In the genomic region with DNA sequence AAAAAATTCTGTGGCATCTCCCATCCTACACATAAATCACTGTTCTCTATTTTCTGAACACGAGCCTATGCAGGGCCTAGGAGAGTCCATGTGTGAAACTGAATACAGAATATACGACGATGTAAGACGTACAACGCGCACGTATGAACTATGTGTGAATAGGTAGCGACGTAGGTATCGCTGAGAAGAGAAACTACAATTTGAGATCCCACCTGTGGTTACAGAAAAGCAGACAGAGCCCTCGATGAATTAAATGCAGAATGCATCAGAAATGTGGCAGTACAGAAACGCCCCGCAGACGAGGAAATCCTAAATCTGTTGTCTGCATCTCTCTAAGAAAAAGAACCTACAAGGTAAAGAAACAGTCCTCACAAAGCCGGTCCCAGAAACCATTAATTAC, we compare ENCODE assay signal across 14 cellular contexts. TPM values are rescaled to one million over a fixed set of nuclear protein-coding genes. Genes with fewer than 3 reads are reported as not detected.
DNase-seq lines count a peak whose midpoint lies in the region; ATAC-seq and TF ChIP-seq lines count a peak whose summit lies in the region.
"Had no signal": no experiment of that assay in that cellular context is flagged by ENCODE, and none has a peak within 500 bp of the region (broad histone marks: within the 10 kb centered on the region; RNA-seq: fewer than 3 reads in every experiment).

No MANE protein-coding gene starts in this region.

- peaks cover 94% of the 10 kb centered on the region for H3K4me1 ChIP-seq in CD8-positive, alpha-beta T cell (ENCODE audit: insufficient read depth, low read length)

- CTCF ChIA-PET in CD8-positive, alpha-beta T cell (lab: Charles Lee), result interaction anchor here (0.9 to 11.2 kb wide), 5 partner anchors 10 to 70 kb away, joined by 3 to 284 read pairs (median 29); no protein-coding TSS in a partner anchor

- POLR2A ChIA-PET in CD8-positive, alpha-beta T cell (lab: Charles Lee), result interaction anchor here (1.0 to 58.6 kb wide), 5 partner anchors 9 to 1086 kb away, joined by 3 to 2179 read pairs (median 10); a partner anchor contains a TSS

- DNase-seq in CD8-positive, alpha-beta T cell, result peak in 4 of 7 experiments; percentile 49 to 79 (median 64)
- DNase-seq in T-helper 2 cell treated with Interferon-gamma antibody and Interleukin-4, amounts not matched to agents 5 μg/mL and 100 μg/mL, for 36 hours (ENCODE audit: low spot score), result peak; percentile 26
- DNase-seq in effector CD4-positive, alpha-beta T cell, result peak; percentile 69
- no peak for DNase-seq in NCI-H146 (lab: John Stamatoyannopoulos, UW)
- no peak for DNase-seq in HK-2 (ENCODE audit: unreplicated experiment)
- no peak for DNase-seq in NCI-H128 (lab: John Stamatoyannopoulos, UW; ENCODE audit: unreplicated experiment)
- DNase-seq: glutamatergic neuron, KG1, NCI-H1694 treated with DMSO at 0.1 percent for 48 hours, NCI-H82, nucleus accumbens had no signal

- peaks cover 42% of the 10 kb centered on the region for H3K36me3 ChIP-seq in CD8-positive, alpha-beta T cell (ENCODE audit: insufficient read depth, low read length)

- H3K4me3 Mint-ChIP-seq in CD8-positive, alpha-beta T cell, result peak overlapping the region; percentile 100
- peak overlapping the region; percentile 96 for H3K4me3 Mint-ChIP-seq in T-helper 2 cell treated with Interferon-gamma antibody and Interleukin-4, amounts not matched to agents 5 μg/mL and 100 μg/mL, for 36 hours

- H3K9me3 ChIP-seq in CD8-positive, alpha-beta T cell (ENCODE audit: low read length), result no peaks in the 10 kb centered on the region

- H3K36me3 Mint-ChIP-seq in CD8-positive, alpha-beta T cell, result peaks cover 86% of the 10 kb centered on the region
- H3K36me3 Mint-ChIP-seq in T-helper 2 cell treated with Interferon-gamma antibody and Interleukin-4, amounts not matched to agents 5 μg/mL and 100 μg/mL, for 36 hours (ENCODE audit: low read depth), result peaks cover 81% of the 10 kb centered on the region
- H3K36me3 Mint-ChIP-seq: CD14-positive monocyte had no signal

- no peaks in the 10 kb centered on the region for H3K27me3 Mint-ChIP-seq in CD8-positive, alpha-beta T cell (ENCODE audit: low read depth)
- H3K27me3 Mint-ChIP-seq in T-helper 2 cell treated with Interferon-gamma antibody and Interleukin-4, amounts not matched to agents 5 μg/mL and 100 μg/mL, for 36 hours (ENCODE audit: low read depth), result no peaks in the 10 kb centered on the region

- peaks cover 98% of the 10 kb centered on the region for H3K4me1 Mint-ChIP-seq in CD8-positive, alpha-beta T cell (ENCODE audit: low read depth)
- H3K4me1 Mint-ChIP-seq in T-helper 2 cell treated with Interferon-gamma antibody and Interleukin-4, amounts not matched to agents 5 μg/mL and 100 μg/mL, for 36 hours (ENCODE audit: low read depth), result peaks cover 90% of the 10 kb centered on the region
- H3K4me1 Mint-ChIP-seq: CD14-positive monocyte had no signal

- H3K27ac Mint-ChIP-seq in CD8-positive, alpha-beta T cell, result peak overlapping the region; percentile 100
- H3K27ac Mint-ChIP-seq in T-helper 2 cell treated with Interferon-gamma antibody and Interleukin-4, amounts not matched to agents 5 μg/mL and 100 μg/mL, for 36 hours, result peak overlapping the region; percentile 99

- TF ChIP-seq CTCF in CD8-positive, alpha-beta T cell (IDR thresholded peaks at IDR 0.05), result no peak

- ATAC-seq in CD8-positive, alpha-beta T cell, result peak; percentile 53
- ATAC-seq in HG03442 (IDR thresholded peaks at IDR 0.05; ENCODE audit: unreplicated experiment), result no peak

- H3K27ac ChIP-seq in CD8-positive, alpha-beta T cell (ENCODE audit: low read depth, low read length), result peak overlapping the region; percentile 97
- peak overlapping the region in 20 of 21 experiments; percentile 1 to 99 (median 84) for H3K27ac ChIP-seq in skin epidermis

- intact Hi-C loops in CD8-positive, alpha-beta T cell (cut with DNase I, micrococcal nuclease), result no loop called here

- peak overlapping the region; percentile 46 for H3K4me3 ChIP-seq in CD8-positive, alpha-beta T cell (ENCODE audit: low read depth, low read length)
- peak overlapping the region in 4 of 7 experiments; percentile 2 to 15 (median 9) for H3K4me3 ChIP-seq in skin epidermis

- H3K27me3 ChIP-seq in CD8-positive, alpha-beta T cell (ENCODE audit: insufficient read depth, low read length), result no peaks in the 10 kb centered on the region

- H3K9me3 Mint-ChIP-seq in CD8-positive, alpha-beta T cell, result no peaks in the 10 kb centered on the region
- H3K9me3 Mint-ChIP-seq in T-helper 2 cell treated with Interferon-gamma antibody and Interleukin-4, amounts not matched to agents 5 μg/mL and 100 μg/mL, for 36 hours, result no peaks in the 10 kb centered on the region

RNA-seq across cellular contexts. Expression of a gene that starts 12.7 kb away (rescaled TPM):
- total RNA-seq in CD8-positive, alpha-beta T cell, result 100 to 1,000 TPM; 273 to 284 TPM

Comparison
In these comparisons a context has a peak if more than half of its experiments do, and no peak if none do; other contexts are left out.
1. DNase-seq: peak in CD8-positive, alpha-beta T cell (4 of 7), T-helper 2 cell treated with Interferon-gamma antibody and Interleukin-4, amounts not matched to agents 5 μg/mL and 100 μg/mL, for 36 hours (single experiment) and effector CD4-positive, alpha-beta T cell (single experiment); none in NCI-H146 (single experiment), HK-2 (single experiment) and NCI-H128 (single experiment).